ENCODE assay signal across 8 cellular contexts in the genomic region with DNA sequence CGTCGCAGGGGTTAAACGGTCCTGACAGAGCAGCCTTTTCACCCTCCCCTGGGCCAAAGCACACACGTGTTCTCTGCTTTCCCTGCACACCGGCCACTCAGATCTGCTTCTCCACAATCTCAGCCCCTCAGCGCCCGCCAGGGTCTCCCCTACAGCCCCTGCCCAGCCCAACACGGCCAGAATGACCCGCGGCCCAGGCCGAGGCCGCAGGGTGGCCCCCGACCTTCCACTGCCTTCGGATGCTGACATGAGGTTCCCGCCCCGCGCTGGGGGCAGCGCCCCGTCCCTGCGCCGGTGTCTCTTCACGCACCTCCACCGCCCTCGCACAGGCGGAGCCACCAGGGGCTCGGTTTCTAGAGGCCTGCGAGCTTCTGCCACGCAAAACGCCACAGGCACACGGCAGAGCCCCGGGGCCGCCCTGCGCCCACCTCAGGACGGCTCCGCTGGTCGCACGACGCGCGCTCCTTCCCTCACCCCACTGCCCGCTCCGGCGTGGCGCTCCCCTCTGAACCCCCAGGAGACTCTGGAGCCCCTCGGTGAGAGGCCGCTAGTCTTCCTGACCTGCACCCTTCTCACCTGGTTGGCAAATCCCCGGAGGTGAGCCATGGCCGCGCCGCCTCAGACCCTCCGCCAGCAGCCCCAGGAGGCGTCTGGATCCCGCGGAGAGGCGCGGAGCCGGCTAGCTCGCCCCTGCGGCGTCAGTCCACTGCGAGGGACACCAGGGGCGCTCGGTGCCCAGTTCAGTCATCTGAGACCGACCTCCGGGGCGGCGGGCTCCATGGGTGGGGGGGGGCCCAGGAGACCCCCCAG. TPM values are rescaled to one million over a fixed set of nuclear protein-coding genes. Genes with fewer than 3 reads are reported as not detected.
DNase-seq lines count a peak whose midpoint lies in the region; ATAC-seq lines count a peak whose summit lies in the region.

No MANE protein-coding gene starts in this region.

- no peaks in the 10 kb centered on the region for H3K9me3 Mint-ChIP-seq in CD4-positive, alpha-beta memory T cell
- H3K9me3 Mint-ChIP-seq in central memory CD8-positive, alpha-beta T cell: no peaks in the 10 kb centered on the region

- H3K27me3 Mint-ChIP-seq in CD4-positive, alpha-beta memory T cell: no peaks in the 10 kb centered on the region
- no peaks in the 10 kb centered on the region for H3K27me3 Mint-ChIP-seq in central memory CD8-positive, alpha-beta T cell

- H3K36me3 Mint-ChIP-seq in CD4-positive, alpha-beta memory T cell: no peaks in the 10 kb centered on the region
- H3K36me3 Mint-ChIP-seq in central memory CD8-positive, alpha-beta T cell (ENCODE audit: insufficient read depth): peaks cover 1% of the 10 kb centered on the region

- peak overlapping the region; percentile 82 for H3K27ac ChIP-seq in CD4-positive, alpha-beta memory T cell (ENCODE audit: low read depth, low read length)

- intact Hi-C loops in CD4-positive, alpha-beta memory T cell (cut with micrococcal nuclease): loop anchor here (1.0 to 5.0 kb wide), 11 partner anchors 65 to 373 kb away; a partner anchor contains a TSS

- H3K9me3 ChIP-seq in CD4-positive, alpha-beta memory T cell (ENCODE audit: control insufficient read depth in 1 of 2, low read length in 2 of 2): no peaks in the 10 kb centered on the region

- ATAC-seq in GM19351 (IDR thresholded peaks at IDR 0.05; ENCODE audit: unreplicated experiment) (peak; percentile 28), HG03439 (IDR thresholded peaks at IDR 0.05; ENCODE audit: unreplicated experiment) (peak; percentile 26), left lobe of liver (peak; percentile 25)
- ATAC-seq in central memory CD8-positive, alpha-beta T cell (replicated peaks; ENCODE audit: extremely low read depth, poor library complexity, severe bottlenecking): peak; percentile 19

- peak; percentile 12 to 50 (median 23) for DNase-seq in CD4-positive, alpha-beta memory T cell
- DNase-seq in T-helper 2 cell (peak in 4 of 5 experiments; percentile 10 to 36 (median 22)), left lobe of liver (ENCODE audit: low spot score) (peak; percentile 58), NAMALWA (ENCODE audit: low spot score) (no peak)
- DNase-seq in central memory CD8-positive, alpha-beta T cell (ENCODE audit: low spot score in 2 of 2): no peak
- peak; percentile 3 for DNase-seq in stimulated activated CD8-positive, alpha-beta memory T cell treated with anti-CD3 and anti-CD28 coated beads, Interleukin-12 subunit alpha, Interleukin-12 subunit beta, amount 100 ng/mL, for 1 hour (ENCODE audit: low read depth)

- no peaks in the 10 kb centered on the region for H3K27me3 ChIP-seq in CD4-positive, alpha-beta memory T cell (ENCODE audit: insufficient read depth, low read length)

- H3K4me3 ChIP-seq in CD4-positive, alpha-beta memory T cell (ENCODE audit: low read length in 2 of 2): peak overlapping the region; percentile 29 to 58

- POLR2A ChIA-PET in CD4-positive, alpha-beta memory T cell (lab: Charles Lee; ENCODE audit: partially characterized antibody): interaction anchor here (2.3 kb wide), 1 partner anchor 64 kb away, joined by 7 read pairs; no protein-coding TSS in a partner anchor

- H3K4me1 ChIP-seq in CD4-positive, alpha-beta memory T cell (ENCODE audit: insufficient read depth, low read length): peaks cover 18% of the 10 kb centered on the region

- peaks cover 11 to 41% (median 22%) of the 10 kb centered on the region in 4 donors for H3K4me1 Mint-ChIP-seq in CD4-positive, alpha-beta memory T cell
- peaks cover 29% of the 10 kb centered on the region for H3K4me1 Mint-ChIP-seq in central memory CD8-positive, alpha-beta T cell

- H3K27ac Mint-ChIP-seq in CD4-positive, alpha-beta memory T cell: peak overlapping the region; percentile 42 to 75 (median 72)
- H3K27ac Mint-ChIP-seq in central memory CD8-positive, alpha-beta T cell (ENCODE audit: low read depth): no peak overlapping the region

- CTCF ChIA-PET in CD4-positive, alpha-beta memory T cell (lab: Charles Lee; ENCODE audit: partially characterized antibody): no interaction called here

- H3K36me3 ChIP-seq in CD4-positive, alpha-beta memory T cell (ENCODE audit: insufficient read depth, low read length): no peaks in the 10 kb centered on the region

- peak overlapping the region; percentile 77 to 84 (median 81) for H3K4me3 Mint-ChIP-seq in CD4-positive, alpha-beta memory T cell
- H3K4me3 Mint-ChIP-seq in central memory CD8-positive, alpha-beta T cell: peak overlapping the region; percentile 79

RNA-seq across cellular contexts. Expression of a gene that starts 0.7 kb away (rescaled TPM):
- total RNA-seq in CD4-positive, alpha-beta memory T cell: 100 to 1,000 TPM; 178 to 182 TPM
- polyA plus RNA-seq in CD4-positive, alpha-beta memory T cell: 10 to 100 TPM; 88.6 to 88.7 TPM
- total RNA-seq in left lobe of liver: 65.5 TPM

RNA-seq across cellular contexts. Expression of a gene that starts 50.9 kb away (rescaled TPM):
- not detected for total RNA-seq in CD4-positive, alpha-beta memory T cell
- not detected for polyA plus RNA-seq in CD4-positive, alpha-beta memory T cell
- total RNA-seq in left lobe of liver: 95.8 TPM

Comparison
In these comparisons a context has a peak if more than half of its experiments do, and no peak if none do; other contexts are left out.
1. DNase-seq: peak in CD4-positive, alpha-beta memory T cell (5 of 5), T-helper 2 cell (4 of 5), left lobe of liver (single experiment) and stimulated activated CD8-positive, alpha-beta memory T cell treated with anti-CD3 and anti-CD28 coated beads, Interleukin-12 subunit alpha, Interleukin-12 subunit beta, amount 100 ng/mL, for 1 hour (single experiment); none in central memory CD8-positive, alpha-beta T cell (0 of 2) and NAMALWA (single experiment).
2. RNA of a gene that starts 50.9 kb away (total RNA-seq): 95.8 TPM in left lobe of liver (single experiment); not detected in CD4-positive, alpha-beta memory T cell; every median in the first group is over 10 times any median in the second.
3. Peak in every context shown above with its lines, with median percentiles within 50 percentile points of each other: ATAC-seq.